Comparison of ENCODE assay signal across 17 cellular contexts in genomic region chr15:56971571-56971970, GRCh38. TPM values are rescaled to one million over a fixed set of nuclear protein-coding genes. Genes with fewer than 3 reads are reported as not detected.
A peak's percentile ranks its signal among the peaks of the same experiment; 100 is the strongest.
DNase-seq lines count a peak whose midpoint lies in the region; ATAC-seq and TF ChIP-seq lines count a peak whose summit lies in the region.
"Had no signal": no experiment of that assay in that cellular context is flagged by ENCODE, and none has a peak within 500 bp of the region (broad histone marks: within the 10 kb centered on the region; RNA-seq: fewer than 3 reads in every experiment).

No MANE protein-coding gene starts in this region.

- peaks cover 0 to 69% (median 9%) of the 10 kb centered on the region in 10 experiments; a peak in 12 of 20 replicates for H3K4me1 ChIP-seq in BLaER1 treated with 17β-estradiol and CSF1 and Interleukin-3, amounts not matched to agents 10 nM and 100 nM
- no peaks in the 10 kb centered on the region; the same call in 1 of the 2 replicates for H3K4me1 ChIP-seq in IMR-90 (ENCODE audit: control insufficient read depth, insufficient read depth, low read length)
- H3K4me1 ChIP-seq in PC-9 (replicated peaks; ENCODE audit: insufficient read depth): peaks cover 19% of the 10 kb centered on the region

- no peak overlapping the region for H2AK9ac ChIP-seq in IMR-90 (replicated peaks; ENCODE audit: low read depth, low read length, poor library complexity)

- no peak overlapping the region for H3K23ac ChIP-seq in IMR-90 (ENCODE audit: low read depth, low read length)

- no peak overlapping the region for H2BK20ac ChIP-seq in IMR-90 (ENCODE audit: low read depth, low read length)

- H3K9me2 ChIP-seq in PC-9 (ENCODE audit: insufficient read depth): no peaks in the 10 kb centered on the region

- dilution Hi-C loops in IMR-90 (cut with HindIII; ENCODE audit: low sequenced_read_pairs, unreplicated experiment): no loop called here

- peak overlapping the region in 6 of 11 experiments; percentile 1 to 67 (median 30); a peak in 11 of 22 replicates for H3K4me2 ChIP-seq in BLaER1 treated with 17β-estradiol and CSF1 and Interleukin-3, amounts not matched to agents 10 nM and 100 nM
- H3K4me2 ChIP-seq in IMR-90 (ENCODE audit: low read depth, low read length) (peak overlapping the region; percentile 36; the same call in 1 of the 2 replicates), PC-9 (no peak overlapping the region)

- H4K91ac ChIP-seq in IMR-90 (ENCODE audit: insufficient read depth, low read depth, low read length): no peak overlapping the region

- no peaks in the 10 kb centered on the region for H3K27me3 ChIP-seq in BLaER1 treated with 17β-estradiol and CSF1 and Interleukin-3, amounts not matched to agents 10 nM and 100 nM
- no peaks in the 10 kb centered on the region for H3K27me3 ChIP-seq in IMR-90 (ENCODE audit: control insufficient read depth, insufficient read depth, low read length)
- H3K27me3 ChIP-seq in PC-9 (ENCODE audit: insufficient read depth, low read depth): no peaks in the 10 kb centered on the region
- H3K27me3 ChIP-seq: BE2C had no signal

- H4K5ac ChIP-seq in IMR-90 (ENCODE audit: low read depth, low read length): no peak overlapping the region

- peaks cover 3% of the 10 kb centered on the region for H3K9me1 ChIP-seq in IMR-90 (ENCODE audit: insufficient read depth, low read length)

- DNase-seq in IMR-90 (peak; percentile 37), fibroblast of villous mesenchyme (ENCODE audit: low read depth) (peak; percentile 69), PC-9 (no peak), cerebellar nuclear complex (lab: John Stamatoyannopoulos, UW) (no peak), AG08396 (ENCODE audit: low spot score) (no peak)
- DNase-seq: BE2C; CD8-positive, alpha-beta memory T cell; Karpas-422; MM.1S; NCI-H1436; NCI-H2029 treated with DMSO at 0.1 percent for 48 hours; NCI-H524 had no signal

- H2AFZ ChIP-seq in IMR-90 (replicated peaks; ENCODE audit: low read length, poor library complexity) (no peak overlapping the region), PC-9 (no peak overlapping the region)

- H3K56ac ChIP-seq in IMR-90 (ENCODE audit: extremely low read depth, insufficient read depth, low read length): no peak overlapping the region

- TF ChIP-seq CTCF in IMR-90 (conservative IDR thresholded peaks at IDR 0.05; ENCODE audit: low read depth, low read length) (no peak), VCaP (conservative IDR thresholded peaks at IDR 0.05) (no peak), fibroblast of villous mesenchyme (IDR thresholded peaks at IDR 0.05; ENCODE audit: insufficient read depth, low read depth, low read length) (no peak), PC-9 (conservative IDR thresholded peaks at IDR 0.05) (no peak)

- peaks cover 0 to 34% (median 7%) of the 10 kb centered on the region in 11 experiments; a peak in 7 of 22 replicates for H3K36me3 ChIP-seq in BLaER1 treated with 17β-estradiol and CSF1 and Interleukin-3, amounts not matched to agents 10 nM and 100 nM
- no peaks in the 10 kb centered on the region for H3K36me3 ChIP-seq in IMR-90 (ENCODE audit: control insufficient read depth, insufficient read depth, low read length)
- no peaks in the 10 kb centered on the region for H3K36me3 ChIP-seq in PC-9 (ENCODE audit: low read depth)
- H3K36me3 ChIP-seq: BE2C had no signal

- no peak overlapping the region for H4K8ac ChIP-seq in IMR-90 (ENCODE audit: low read depth in 2 of 2, low read length in 2 of 2)

- in situ Hi-C loops in IMR-90 (cut with MboI; ENCODE audit: low sequenced_read_pairs): no loop called here

- H2BK5ac ChIP-seq in IMR-90 (ENCODE audit: low read depth, low read length, poor library complexity, severe bottlenecking): no peak overlapping the region

- no peak for TF ChIP-seq POLR2A in IMR-90 (IDR thresholded peaks at IDR 0.05; ENCODE audit: low read depth, low read length)

- H3K79me2 ChIP-seq in PC-9 (ENCODE audit: low read depth): peaks cover 30% of the 10 kb centered on the region

- H3K9me3 ChIP-seq in BLaER1 treated with 17β-estradiol and CSF1 and Interleukin-3, amounts not matched to agents 10 nM and 100 nM (replicated peaks in 1 of 11): peaks cover 0 to 16% (median 5%) of the 10 kb centered on the region in 11 experiments; a peak in 8 of 22 replicates
- H3K9me3 ChIP-seq in IMR-90 (ENCODE audit: control insufficient read depth, insufficient read depth, low read length): no peaks in the 10 kb centered on the region
- no peaks in the 10 kb centered on the region for H3K9me3 ChIP-seq in PC-9 (ENCODE audit: insufficient read depth, low read depth)
- H3K9me3 ChIP-seq: BE2C had no signal

- no peak overlapping the region for H3K18ac ChIP-seq in IMR-90 (ENCODE audit: low read depth, low read length)

- BruUV-seq in IMR-90 (replicated peaks; lab: Mats Ljungman, UMichigan) (no TSS peak), PC-9 (replicated peaks; lab: Mats Ljungman, UMichigan) (no TSS peak)

- no peak overlapping the region for H3K9ac ChIP-seq in BLaER1 treated with 17β-estradiol and CSF1 and Interleukin-3, amounts not matched to agents 10 nM and 100 nM
- H3K9ac ChIP-seq in IMR-90 (ENCODE audit: low read depth, low read length): no peak overlapping the region

- CTCF ChIA-PET in IMR-90 (lab: Yijun Ruan, JAX): no interaction called here
- CTCF ChIA-PET in PC-9 (lab: Charles Lee): no interaction called here

- no peak for TF ChIP-seq RAD21 in IMR-90 (IDR thresholded peaks at IDR 0.05; ENCODE audit: low read length)

- no peak overlapping the region for H2BK15ac ChIP-seq in IMR-90 (ENCODE audit: low read depth, low read length)

- peaks cover 8% of the 10 kb centered on the region for H3F3A ChIP-seq in PC-9 (ENCODE audit: insufficient read depth, low read depth)

- intact Hi-C loops in IMR-90 (cut with micrococcal nuclease) (no loop called here), PC-9 (cut with micrococcal nuclease; ENCODE audit: unreplicated experiment) (no loop called here)

- H2BK120ac ChIP-seq in IMR-90 (ENCODE audit: low read depth, low read length): no peak overlapping the region

- 100% methylated on average over 1 of the region's 2 CpGs; no CpG with 5 or more reads in 1 of the 2 experiments for WGBS in IMR-90 (ENCODE audit: extremely low coverage in 2 of 2, insufficient read length in 1 of 2), 2 experiments

- H3K14ac ChIP-seq in IMR-90 (replicated peaks; ENCODE audit: low read depth, low read length): no peak overlapping the region

- no peak overlapping the region for H2AK5ac ChIP-seq in IMR-90 (ENCODE audit: low read depth, low read length)

- H3K4ac ChIP-seq in IMR-90 (ENCODE audit: low read depth, low read length): no peak overlapping the region

- POLR2A ChIA-PET in IMR-90 (lab: Charles Lee; ENCODE audit: unreplicated experiment) (no interaction called here), PC-9 (lab: Charles Lee; ENCODE audit: unreplicated experiment) (no interaction called here)

- ATAC-seq in IMR-90 (ENCODE audit: low read depth): peak; percentile 42
- no peak for ATAC-seq in activated CD4-positive, CD25-positive, alpha-beta regulatory T cell treated with anti-CD3 and anti-CD28 coated beads, Interleukin-2, amount 50 U/mL, for 24 hours
- ATAC-seq: HepG2 had no signal

- no peak overlapping the region for H3K27ac ChIP-seq in BLaER1 treated with 17β-estradiol and CSF1 and Interleukin-3, amounts not matched to agents 10 nM and 100 nM
- H3K27ac ChIP-seq in IMR-90 (ENCODE audit: insufficient read depth, low read length): no peak overlapping the region
- H3K27ac ChIP-seq in VCaP: peak overlapping the region; percentile 90; the same call in 1 of the 2 replicates
- H3K27ac ChIP-seq in PC-9: no peak overlapping the region
- H3K27ac ChIP-seq: RWPE1 had no signal

- peaks cover 17 to 91% (median 59%) of the 10 kb centered on the region in 11 experiments; a peak in 20 of 22 replicates for H4K20me1 ChIP-seq in BLaER1 treated with 17β-estradiol and CSF1 and Interleukin-3, amounts not matched to agents 10 nM and 100 nM
- peaks cover 67% of the 10 kb centered on the region for H4K20me1 ChIP-seq in IMR-90 (ENCODE audit: insufficient read depth, low read length)
- H4K20me1 ChIP-seq in PC-9 (ENCODE audit: insufficient read depth): no peaks in the 10 kb centered on the region

- peaks cover 38 to 60% of the 10 kb centered on the region in 2 experiments for H3K79me1 ChIP-seq in IMR-90 (ENCODE audit: low read depth in 1 of 2, low read length in 2 of 2)

- no peak overlapping the region for H3K4me3 ChIP-seq in BLaER1 treated with 17β-estradiol and CSF1 and Interleukin-3, amounts not matched to agents 10 nM and 100 nM
- H3K4me3 ChIP-seq in IMR-90 (ENCODE audit: insufficient read depth, low read depth, low read length) (no peak overlapping the region), fibroblast of villous mesenchyme (ENCODE audit: low read depth, low read length) (peak overlapping the region; percentile 4), PC-9 (no peak overlapping the region)

TF ChIP-seq in IMR-90, 13 proteins besides CTCF, POLR2A, EP300 and RAD21:
- TF ChIP-seq RFX5 (IDR thresholded peaks at IDR 0.05; ENCODE audit: low read depth, low read length): no peak

RNA-seq across cellular contexts. Expression of gene TCF12, which starts 53.1 kb away (rescaled TPM):
- 123 and 160 TPM in 2 replicates for total RNA-seq in IMR-90 (2012; rRNA removed)
- 78.5 and 79.4 TPM in 2 replicates for polyA plus RNA-seq in IMR-90 (2012; rRNA removed)
- polyA plus RNA-seq in IMR-90 (2012; cell fraction: cytosol; rRNA removed): 36.3 and 53.9 TPM in 2 replicates
- 29.9 and 83.9 TPM in 2 replicates for polyA plus RNA-seq in IMR-90 (2012; cell fraction: nucleus; rRNA removed; ENCODE audit: low replicate concordance)
- 99.5 and 110 TPM in 2 replicates for total RNA-seq in fibroblast of villous mesenchyme
- 60.1 and 67.8 TPM in 2 replicates for total RNA-seq in PC-9 (2021)

Comparison
In these comparisons a context has a peak if more than half of its experiments do, and no peak if none do; other contexts are left out.
1. DNase-seq: peak in IMR-90 (single experiment) and fibroblast of villous mesenchyme (single experiment); none in PC-9 (0 of 2), cerebellar nuclear complex (0 of 2) and AG08396 (single experiment).